ENCODE assay signal across 8 cellular contexts in genomic region chr19:3762501-3763459, GRCh38. TPM values are rescaled to one million over a fixed set of nuclear protein-coding genes. Genes with fewer than 3 reads are reported as not detected.
DNase-seq lines count a peak whose midpoint lies in the region; ATAC-seq and TF ChIP-seq lines count a peak whose summit lies in the region.

Gene MRPL54, plus strand, starts transcription at chr19:3762682. Its CDS starts 19 bp downstream, at chr19:3762701.

- intact Hi-C loops in mucosa of descending colon (cut with DNase I, micrococcal nuclease) = no loop called here

- H3K27ac Mint-ChIP-seq in IgD-negative memory B cell = peak within 1 kb of the TSS; percentile 100

- H3K4me3 ChIP-seq in epithelial cell of esophagus (ENCODE audit: low read length) (peak within 1 kb of the TSS; percentile 96), mucosa of descending colon (peak within 1 kb of the TSS; percentile 78)

- no peaks in the 10 kb centered on the region for H3K9me3 ChIP-seq in mucosa of descending colon

- DNase-seq in DMS 273 treated with DMSO at 0.1 percent for 48 hours (lab: John Stamatoyannopoulos, UW) (peak; percentile 97), OCI-M2 (lab: John Stamatoyannopoulos, UW; ENCODE audit: unreplicated experiment) (peak; percentile 90), activated T-cell treated with anti-CD3 and anti-CD28 coated beads for 4 hours (peak; percentile 99), epithelial cell of esophagus (ENCODE audit: low read depth) (peak; percentile 99), mucosa of descending colon (peak; percentile 99 to 100 (median 99))
- peak; percentile 99 for DNase-seq in stimulated activated CD8-positive, alpha-beta memory T cell treated with anti-CD3 and anti-CD28 coated beads, Interleukin-4, amount 100 ng/mL, for 24 hours (ENCODE audit: low read depth)

- H3K4me1 Mint-ChIP-seq in IgD-negative memory B cell = peaks cover 19 to 32% (median 20%) of the 10 kb centered on the region in 3 donors

- TF ChIP-seq CTCF in epithelial cell of esophagus (IDR thresholded peaks at IDR 0.05; ENCODE audit: insufficient read depth, low read depth, low read length, missing control alignments) (no peak), mucosa of descending colon (IDR thresholded peaks at IDR 0.05) (no peak)

- H3K4me1 ChIP-seq in mucosa of descending colon (ENCODE audit: low read depth) = peaks cover 30% of the 10 kb centered on the region

- H3K4me3 Mint-ChIP-seq in IgD-negative memory B cell = peak within 1 kb of the TSS; percentile 97 to 99 (median 99)

- H3K36me3 ChIP-seq in mucosa of descending colon (ENCODE audit: low read depth) = peaks cover 4% of the 10 kb centered on the region

- H3K36me3 Mint-ChIP-seq in IgD-negative memory B cell = peaks cover 3% of the 10 kb centered on the region

- H3K9me3 Mint-ChIP-seq in IgD-negative memory B cell = no peaks in the 10 kb centered on the region

- peaks cover 2% of the 10 kb centered on the region for H3K27me3 Mint-ChIP-seq in IgD-negative memory B cell

- ATAC-seq in GM21529 (IDR thresholded peaks at IDR 0.05; ENCODE audit: unreplicated experiment) (peak; percentile 72), mucosa of descending colon (peak; percentile 94)

RNA-seq across cellular contexts. Expression of gene MRPL54, which starts in this region (rescaled TPM):
- polyA plus RNA-seq in IgD-negative memory B cell = 138 TPM
- 10 to 100 TPM; 51.6 to 64.9 (median 56.2) TPM for total RNA-seq in mucosa of descending colon

Comparison
In these comparisons a context has a peak if more than half of its experiments do, and no peak if none do; other contexts are left out.
1. Peak in every context shown above with its lines: DNase-seq, ATAC-seq and H3K4me3 ChIP-seq.